19 cellular contexts compared by ENCODE assay signal in the genomic region with DNA sequence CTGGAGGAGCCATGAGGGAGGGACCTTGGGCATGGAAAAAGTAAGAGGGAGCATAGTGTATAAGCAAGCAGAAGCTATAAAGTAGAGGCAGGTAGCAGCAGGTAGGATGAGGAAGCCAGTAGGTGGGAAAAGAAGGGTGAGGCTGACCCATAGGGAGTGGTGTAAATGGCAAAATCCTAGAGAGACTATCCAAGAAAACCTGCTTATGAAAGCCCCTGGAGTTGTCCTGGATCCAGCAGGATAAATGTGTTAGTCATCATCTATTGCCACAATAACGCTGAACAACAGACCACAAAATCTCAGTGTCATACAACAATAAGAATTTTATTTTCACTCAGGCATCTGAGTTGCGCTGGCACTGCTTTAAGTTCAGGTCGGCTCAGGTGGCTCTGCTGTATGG. TPM values are rescaled to one million over a fixed set of nuclear protein-coding genes. Genes with fewer than 3 reads are reported as not detected.
A peak's percentile ranks its signal among the peaks of the same experiment; 100 is the strongest.
DNase-seq lines count a peak whose midpoint lies in the region; ATAC-seq and TF ChIP-seq lines count a peak whose summit lies in the region.
"Had no signal": no experiment of that assay in that cellular context is flagged by ENCODE, and none has a peak within 500 bp of the region (broad histone marks: within the 10 kb centered on the region; RNA-seq: fewer than 3 reads in every experiment).

No MANE protein-coding gene starts in this region.

- no peaks in the 10 kb centered on the region for H3K4me1 ChIP-seq in neural progenitor cell
- H3K4me1 ChIP-seq: A549 had no signal

- H3K36me3 ChIP-seq in neural progenitor cell: peaks cover 8% of the 10 kb centered on the region
- H3K36me3 ChIP-seq: sigmoid colon had no signal

- POLR2A ChIA-PET in AG04450 (lab: Yijun Ruan, JAX): no interaction called here

- ATAC-seq in GM21360 (IDR thresholded peaks at IDR 0.05; ENCODE audit: unreplicated experiment): no peak
- ATAC-seq: A549; activated naive CD8-positive, alpha-beta T cell treated with anti-CD3 and anti-CD28 coated beads, Interleukin-2, amount 50 U/mL, for 24 hours; activated T-cell treated with anti-CD3 and anti-CD28 coated beads, Interleukin-2, amount 50 U/mL, for 4 hours; stimulated activated effector memory CD8-positive, alpha-beta T cell treated with anti-CD3 and anti-CD28 coated beads, Interleukin-12 subunit alpha, Interleukin-12 subunit beta, amount 100 ng/mL, for 72 hours had no signal

- no peak overlapping the region for H3K4me2 ChIP-seq in neural progenitor cell
- H3K4me2 ChIP-seq: A549 had no signal

- H3K4me3 ChIP-seq in AG04450 (ENCODE audit: low read depth, low read length): no peak overlapping the region
- no peak overlapping the region for H3K4me3 ChIP-seq in neural progenitor cell
- H3K4me3 ChIP-seq: A549, coronary artery, sigmoid colon had no signal

- no peak overlapping the region for H2AFZ ChIP-seq in neural progenitor cell (replicated peaks)

- peaks cover 5% of the 10 kb centered on the region for H3K9me3 ChIP-seq in AG04450 (ENCODE audit: control insufficient read depth, insufficient read depth, low read length)
- peaks cover 11% of the 10 kb centered on the region for H3K9me3 ChIP-seq in neural progenitor cell (ENCODE audit: low read depth)

- peak overlapping the region; percentile 24 for H3K27ac ChIP-seq in AG04450 (ENCODE audit: low read depth, low read length)
- H3K27ac ChIP-seq in neural progenitor cell: no peak overlapping the region
- H3K27ac ChIP-seq: A549, coronary artery, sigmoid colon had no signal

- no peak overlapping the region for H3K4me3 Mint-ChIP-seq in neural progenitor cell
- H3K4me3 Mint-ChIP-seq: activated naive CD8-positive, alpha-beta T cell treated with anti-CD3 and anti-CD28 coated beads, Interleukin-2, amount 50 U/mL, for 24 hours; activated T-cell treated with anti-CD3 and anti-CD28 coated beads, Interleukin-2, amount 50 U/mL, for 4 hours; memory B cell; stimulated activated effector memory CD8-positive, alpha-beta T cell treated with anti-CD3 and anti-CD28 coated beads, Interleukin-12 subunit alpha, Interleukin-12 subunit beta, amount 100 ng/mL, for 72 hours had no signal

- H3K27me3 ChIP-seq in AG04450 (ENCODE audit: control insufficient read depth, insufficient read depth, low read length) (no peaks in the 10 kb centered on the region), neural progenitor cell (no peaks in the 10 kb centered on the region)
- H3K27me3 ChIP-seq: sigmoid colon had no signal

- no peak overlapping the region for H3K27ac Mint-ChIP-seq in neural progenitor cell
- H3K27ac Mint-ChIP-seq: activated naive CD8-positive, alpha-beta T cell treated with anti-CD3 and anti-CD28 coated beads, Interleukin-2, amount 50 U/mL, for 24 hours; memory B cell; stimulated activated effector memory CD8-positive, alpha-beta T cell treated with anti-CD3 and anti-CD28 coated beads, Interleukin-12 subunit alpha, Interleukin-12 subunit beta, amount 100 ng/mL, for 72 hours had no signal

- no peaks in the 10 kb centered on the region for H3F3A ChIP-seq in neural progenitor cell (ENCODE audit: low read depth)

- no peaks in the 10 kb centered on the region for H3K4me1 Mint-ChIP-seq in neural progenitor cell

- H3K9me3 Mint-ChIP-seq in neural progenitor cell: peaks cover 65% of the 10 kb centered on the region

- TF ChIP-seq CTCF in AG04450 (IDR thresholded peaks at IDR 0.05; ENCODE audit: low read depth, low read length): no peak
- TF ChIP-seq CTCF in neural progenitor cell (IDR thresholded peaks at IDR 0.05): no peak

- peaks cover 100% of the 10 kb centered on the region for H3K79me2 ChIP-seq in neural progenitor cell (ENCODE audit: low read depth)

- H3K9ac ChIP-seq in neural progenitor cell: no peak overlapping the region

- DNase-seq in AG04450 (ENCODE audit: low read depth, low spot score): peak; percentile 13
- DNase-seq in HS-27A (ENCODE audit: low read depth): peak; percentile 17
- peak; percentile 64 for DNase-seq in astrocyte of the hippocampus (ENCODE audit: low read depth, low spot score)
- DNase-seq in glomerular visceral epithelial cell (ENCODE audit: extremely low spot score): peak; percentile 65
- DNase-seq in neural progenitor cell (ENCODE audit: low spot score): no peak
- DNase-seq in NOMO-1 (lab: John Stamatoyannopoulos, UW; ENCODE audit: unreplicated experiment in 2 of 2): no peak
- no peak for DNase-seq in putamen (ENCODE audit: low spot score)
- DNase-seq: activated CD4-positive, alpha-beta T cell treated with anti-CD3 and anti-CD28 coated beads for 4 hours; activated naive CD8-positive, alpha-beta T cell treated with anti-CD3 and anti-CD28 coated beads, Interleukin-2, amount 50 U/mL, for 24 hours; activated T-cell treated with anti-CD3 and anti-CD28 coated beads, Interleukin-2, amount 50 U/mL, for 4 hours; NCI-H2081; NCI-H82; Right ventricle myocardium superior; sigmoid colon had no signal

- CTCF ChIA-PET in AG04450 (lab: Charles Lee): no interaction called here

- peaks cover 30% of the 10 kb centered on the region for H3K36me3 Mint-ChIP-seq in neural progenitor cell

- H4K20me1 ChIP-seq in neural progenitor cell (ENCODE audit: low read depth): peaks cover 21% of the 10 kb centered on the region

- H3K27me3 Mint-ChIP-seq in neural progenitor cell (ENCODE audit: insufficient read depth, low read depth): no peaks in the 10 kb centered on the region
- H3K27me3 Mint-ChIP-seq: activated naive CD8-positive, alpha-beta T cell treated with anti-CD3 and anti-CD28 coated beads, Interleukin-2, amount 50 U/mL, for 24 hours; memory B cell had no signal

RNA-seq across cellular contexts. Expression of a gene that starts 30.2 kb away (rescaled TPM):
- polyA plus RNA-seq in AG04450 (2011; rRNA removed): 18.3 and 21.7 TPM in 2 replicates
- 48.0 and 54.3 TPM in 2 replicates for polyA minus RNA-seq in AG04450 (2011; rRNA and poly(A)+ RNA removed)
- total RNA-seq in neural progenitor cell (ENCODE audit: low replicate concordance): 76.1 TPM in 2 replicates

Comparison
In these comparisons a context has a peak if more than half of its experiments do, and no peak if none do; other contexts are left out.
1. DNase-seq: peak in AG04450 (single experiment), HS-27A (single experiment), astrocyte of the hippocampus (single experiment) and glomerular visceral epithelial cell (single experiment); none in neural progenitor cell (single experiment), NOMO-1 (0 of 2) and putamen (single experiment).